Comparison of ENCODE assay signal across 22 cellular contexts in genomic region chr12:80791863-80792262, GRCh38.
"Had no signal": no experiment of that assay in that cellular context is flagged by ENCODE, and none has a peak within 500 bp of the region (broad histone marks: within the 10 kb centered on the region; RNA-seq: fewer than 3 reads in every experiment).

No MANE protein-coding gene starts in this region.

- H3K4me3 ChIP-seq: SJCRH30 had no signal

- H3K9me3 ChIP-seq: SJCRH30 had no signal

- H3K4me1 ChIP-seq: SJCRH30 had no signal

- H3K27ac ChIP-seq: SJCRH30 had no signal

- DNase-seq: KBM-7, MV-4-11, NCI-H1048, NCI-H1105, NCI-H1417, NCI-H1436 treated with DMSO at 0.1 percent for 48 hours, NCI-H1694, NCI-H187 treated with DMSO at 0.1 percent for 48 hours, NCI-H2081, NCI-H2107, NCI-H2227 treated with DMSO at 0.1 percent for 48 hours, NCI-H524, NCI-H526 treated with DMSO at 0.1 percent for 48 hours, NCI-H748 treated with DMSO at 0.1 percent for 48 hours, PC-3, SHP77 treated with DMSO at 0.1 percent for 48 hours, SJCRH30, T-helper 1 cell, T-helper 17 cell had no signal

- ATAC-seq: Panc1, PC-3, Right ventricle myocardium inferior, SK-N-SH treated with all-trans-retinoic acid at 6 μM for 48 hours, T-helper 17 cell had no signal

- H3K27me3 ChIP-seq: SJCRH30 had no signal
